Comparison of ENCODE assay signal across 1 cellular context in the genomic region with DNA sequence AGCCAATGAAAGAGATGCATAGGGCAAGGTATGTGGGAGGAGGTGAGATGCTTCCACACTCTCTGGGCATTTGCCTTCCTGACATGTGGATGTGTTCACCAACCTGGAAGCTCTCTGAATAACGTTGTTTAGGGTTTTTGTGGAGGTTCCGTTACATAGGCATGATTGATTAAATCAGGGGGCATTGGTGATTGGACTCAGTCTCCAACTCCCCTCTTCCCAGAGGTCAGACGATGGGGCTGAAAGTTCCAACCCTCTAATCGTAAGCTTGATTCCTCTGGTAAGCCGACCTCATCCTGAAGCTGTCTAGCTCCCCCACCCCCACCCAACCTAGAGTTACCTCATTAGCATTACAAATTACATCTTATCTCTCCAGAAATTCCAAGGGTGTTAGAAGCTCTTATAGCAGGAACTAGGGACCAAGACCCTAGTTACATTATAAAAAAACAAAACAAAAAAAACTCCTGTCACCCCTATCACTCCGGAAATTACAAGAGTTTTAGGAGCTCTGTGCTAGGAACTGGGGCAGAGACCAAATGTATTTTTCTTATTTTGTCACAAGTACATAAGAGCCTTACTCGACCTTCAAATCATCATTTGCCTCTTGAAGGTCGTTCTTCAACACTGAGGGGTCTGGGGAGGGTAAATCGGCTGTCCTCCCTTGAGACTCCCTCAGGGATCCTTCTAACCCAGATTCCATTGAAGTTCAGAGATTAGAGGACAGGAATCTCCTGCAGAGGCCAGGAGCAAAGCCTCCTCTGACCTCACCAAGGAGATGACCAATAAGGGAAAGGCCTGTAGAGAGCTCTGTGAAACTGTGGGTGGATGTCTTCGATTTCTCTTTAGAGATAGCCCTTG.
A peak's percentile ranks its signal among the peaks of the same experiment; 100 is the strongest.
TF ChIP-seq lines count a peak whose summit lies in the region.

No MANE protein-coding gene starts in this region.

TF ChIP-seq in H1, 55 proteins besides CTCF, POLR2A, EP300 and RAD21 (continued from another document):
- TF ChIP-seq SP4 (IDR thresholded peaks at IDR 0.05; ENCODE audit: low read length) = no peak
- TF ChIP-seq CREB1 (IDR thresholded peaks at IDR 0.05) = no peak
- no peak for TF ChIP-seq NRF1 (IDR thresholded peaks at IDR 0.05; ENCODE audit: low read depth, low read length)
- TF ChIP-seq TAF1 (IDR thresholded peaks at IDR 0.05; ENCODE audit: low read depth, low read length) = no peak
- TF ChIP-seq GTF2F1 (IDR thresholded peaks at IDR 0.05; ENCODE audit: borderline replicate concordance, low read depth, low read length) = no peak
- TF ChIP-seq SP1 (IDR thresholded peaks at IDR 0.05; ENCODE audit: low read depth, low read length) = peak; percentile 73; the same call in 1 of the 2 replicates
- no peak for TF ChIP-seq GABPA (IDR thresholded peaks at IDR 0.05; ENCODE audit: borderline replicate concordance, insufficient read depth, low read length)
- TF ChIP-seq, protein P1, sequence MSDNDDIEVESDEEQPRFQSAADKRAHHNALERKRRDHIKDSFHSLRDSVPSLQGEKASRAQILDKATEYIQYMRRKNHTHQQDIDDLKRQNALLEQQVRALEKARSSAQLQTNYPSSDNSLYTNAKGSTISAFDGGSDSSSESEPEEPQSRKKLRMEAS (IDR thresholded peaks at IDR 0.05) = no peak
- no peak for TF ChIP-seq CEBPB (IDR thresholded peaks at IDR 0.05; ENCODE audit: low read depth, low read length)
- peak; percentile 67; the same call in 1 of the 2 replicates for TF ChIP-seq TEAD4 (IDR thresholded peaks at IDR 0.05; ENCODE audit: low read depth, low read length)
- TF ChIP-seq JUN (IDR thresholded peaks at IDR 0.05; ENCODE audit: low read depth, low read length) = no peak
- no peak for TF ChIP-seq CHD1 (IDR thresholded peaks at IDR 0.05; ENCODE audit: low read depth, low read length)
- TF ChIP-seq, protein P2, sequence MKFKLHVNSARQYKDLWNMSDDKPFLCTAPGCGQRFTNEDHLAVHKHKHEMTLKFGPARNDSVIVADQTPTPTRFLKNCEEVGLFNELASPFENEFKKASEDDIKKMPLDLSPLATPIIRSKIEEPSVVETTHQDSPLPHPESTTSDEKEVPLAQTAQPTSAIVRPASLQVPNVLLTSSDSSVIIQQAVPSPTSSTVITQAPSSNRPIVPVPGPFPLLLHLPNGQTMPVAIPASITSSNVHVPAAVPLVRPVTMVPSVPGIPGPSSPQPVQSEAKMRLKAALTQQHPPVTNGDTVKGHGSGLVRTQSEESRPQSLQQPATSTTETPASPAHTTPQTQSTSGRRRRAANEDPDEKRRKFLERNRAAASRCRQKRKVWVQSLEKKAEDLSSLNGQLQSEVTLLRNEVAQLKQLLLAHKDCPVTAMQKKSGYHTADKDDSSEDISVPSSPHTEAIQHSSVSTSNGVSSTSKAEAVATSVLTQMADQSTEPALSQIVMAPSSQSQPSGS (IDR thresholded peaks at IDR 0.05; ENCODE audit: low read length) = peak; percentile 86
- no peak for TF ChIP-seq RXRA (IDR thresholded peaks at IDR 0.05; ENCODE audit: insufficient read depth, low read depth, low read length)
- TF ChIP-seq SUZ12 (IDR thresholded peaks at IDR 0.05; ENCODE audit: low read length) = no peak
- no peak for TF ChIP-seq SIN3A (conservative IDR thresholded peaks at IDR 0.05 in 1 of 2, IDR thresholded peaks at IDR 0.05 in 1 of 2; ENCODE audit: low read depth in 1 of 2, low read length in 2 of 2)
- no peak for TF ChIP-seq EGR1 (IDR thresholded peaks at IDR 0.05; ENCODE audit: borderline replicate concordance, low read depth, low read length)
- TF ChIP-seq YY1 (IDR thresholded peaks at IDR 0.05; ENCODE audit: low read depth, low read length) = no peak
- no peak for TF ChIP-seq CBX8 (IDR thresholded peaks at IDR 0.05; ENCODE audit: borderline replicate concordance, low read depth, low read length)
- TF ChIP-seq, protein P3, sequence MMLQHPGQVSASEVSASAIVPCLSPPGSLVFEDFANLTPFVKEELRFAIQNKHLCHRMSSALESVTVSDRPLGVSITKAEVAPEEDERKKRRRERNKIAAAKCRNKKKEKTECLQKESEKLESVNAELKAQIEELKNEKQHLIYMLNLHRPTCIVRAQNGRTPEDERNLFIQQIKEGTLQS (IDR thresholded peaks at IDR 0.05; ENCODE audit: insufficient read depth, low read depth, low read length) = no peak
- no peak for TF ChIP-seq SRF (IDR thresholded peaks at IDR 0.05; ENCODE audit: low read depth, low read length)
- TF ChIP-seq MAFK (IDR thresholded peaks at IDR 0.05; ENCODE audit: low read depth, low read length) = no peak
